ENCODE assay signal across 1 cellular context in genomic region chr5:148454576-148454975, GRCh38.
TF ChIP-seq lines count a peak whose summit lies in the region.

No MANE protein-coding gene starts in this region.

TF ChIP-seq in WTC11, 78 proteins besides CTCF, POLR2A, EP300 and RAD21 (continued from another document):
- TF ChIP-seq USF1 (CRISPR knock-in tag; IDR thresholded peaks at IDR 0.05) (no peak), ZNF671 (CRISPR knock-in tag; IDR thresholded peaks at IDR 0.05) (no peak)
